In the genomic region with DNA sequence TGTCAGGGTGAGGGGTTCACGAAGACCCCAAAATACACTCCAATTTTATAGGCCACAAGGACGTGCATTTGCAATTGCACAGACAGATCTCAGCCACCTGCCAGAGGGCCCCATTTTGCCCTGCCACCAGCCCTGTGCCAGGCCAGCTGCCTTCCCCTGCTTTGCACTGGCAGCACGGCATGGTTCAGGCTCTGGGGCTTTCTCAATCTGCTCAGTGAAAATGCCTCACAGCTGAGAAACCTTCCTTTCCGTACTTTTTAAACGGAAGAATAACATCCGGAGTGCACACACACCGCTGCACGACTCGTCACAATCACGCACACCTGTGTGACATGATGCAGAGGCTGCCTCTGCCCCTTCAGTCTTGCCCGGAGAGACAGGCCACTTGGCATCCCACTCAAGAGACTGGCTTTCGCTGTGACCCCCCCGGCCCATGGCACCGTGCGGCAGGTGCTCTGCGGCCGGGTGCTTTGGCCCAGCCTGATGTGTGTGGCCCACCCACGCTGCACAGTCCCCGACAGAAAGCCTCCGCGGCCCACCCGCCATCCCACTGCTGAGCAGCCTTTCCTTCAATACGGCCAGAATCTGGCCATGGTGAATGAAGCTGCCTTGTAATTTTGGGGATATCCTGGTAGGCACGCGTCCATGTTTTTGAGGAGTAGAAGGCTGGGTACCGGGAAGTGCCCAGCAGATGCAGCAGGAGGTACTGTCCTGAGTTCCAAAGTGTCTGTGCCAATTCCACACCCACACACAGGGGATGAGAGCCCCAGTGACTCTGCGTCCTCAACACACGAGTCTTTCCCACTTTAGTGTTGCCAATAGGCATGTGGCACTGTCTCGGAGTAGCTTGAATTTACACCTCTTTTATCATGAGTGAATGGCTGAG, we compare ENCODE assay signal across 14 cellular contexts.
"Had no signal": no experiment of that assay in that cellular context is flagged by ENCODE, and none has a peak within 500 bp of the region (broad histone marks: within the 10 kb centered on the region; RNA-seq: fewer than 3 reads in every experiment).

No MANE protein-coding gene starts in this region.

- H3K9me3 Mint-ChIP-seq: activated naive CD4-positive, alpha-beta T cell treated with anti-CD3 and anti-CD28 coated beads, Interleukin-2, amount 50 U/mL, for 72 hours; stimulated activated effector memory CD8-positive, alpha-beta T cell treated with anti-CD3 and anti-CD28 coated beads, Interleukin-12 subunit alpha, Interleukin-12 subunit beta, amount 100 ng/mL, for 72 hours had no signal

- H3K27ac Mint-ChIP-seq: mesothelial cell of epicardium, nephron progenitor cell, T-cell had no signal

- H3K27ac ChIP-seq: colonic mucosa, esophagus squamous epithelium, sigmoid colon had no signal

- H3K36me3 ChIP-seq: colonic mucosa had no signal

- H3K4me3 Mint-ChIP-seq: mesothelial cell of epicardium; nephron progenitor cell; stimulated activated effector memory CD8-positive, alpha-beta T cell treated with anti-CD3 and anti-CD28 coated beads, Interleukin-12 subunit alpha, Interleukin-12 subunit beta, amount 100 ng/mL, for 72 hours; T-cell had no signal

- ATAC-seq: activated CD4-positive, CD25-positive, alpha-beta regulatory T cell treated with anti-CD3 and anti-CD28 coated beads, Interleukin-2, amount 50 U/mL, for 24 hours; activated naive CD4-positive, alpha-beta T cell treated with anti-CD3 and anti-CD28 coated beads, Interleukin-2, amount 50 U/mL, for 72 hours; stimulated activated effector memory CD8-positive, alpha-beta T cell treated with anti-CD3 and anti-CD28 coated beads, Interleukin-12 subunit alpha, Interleukin-12 subunit beta, amount 100 ng/mL, for 72 hours had no signal

- H3K4me1 ChIP-seq: colonic mucosa had no signal

- H3K27me3 Mint-ChIP-seq: T-cell had no signal

- H3K27me3 ChIP-seq: colonic mucosa, esophagus squamous epithelium, sigmoid colon had no signal

- H3K9me3 ChIP-seq: colonic mucosa, esophagus squamous epithelium, sigmoid colon had no signal

- H3K4me1 Mint-ChIP-seq: T-cell had no signal

- H3K4me3 ChIP-seq: colonic mucosa, esophagus squamous epithelium, sigmoid colon had no signal

- DNase-seq: activated gamma-delta T cell; colonic mucosa; esophagus squamous epithelium; hippocampal formation; kidney glomerular epithelial cell; nephron progenitor cell; sigmoid colon; stimulated activated CD4-positive, alpha-beta T cell treated with anti-CD3 and anti-CD28 coated beads, Interleukin-2, amount 100 ng/mL, for 24 hours; T-helper 9 cell had no signal
